In genomic region chr12:57473886-57474285, GRCh38 we compare ENCODE assay signal across 25 cellular contexts. TPM values are rescaled to one million over a fixed set of nuclear protein-coding genes. Genes with fewer than 3 reads are reported as not detected.
DNase-seq lines count a peak whose midpoint lies in the region; ATAC-seq and TF ChIP-seq lines count a peak whose summit lies in the region.
"Had no signal": no experiment of that assay in that cellular context is flagged by ENCODE, and none has a peak within 500 bp of the region (broad histone marks: within the 10 kb centered on the region; RNA-seq: fewer than 3 reads in every experiment).

No MANE protein-coding gene starts in this region.

- H3K36me3 ChIP-seq in SJSA1 (peaks cover 40% of the 10 kb centered on the region), vagina (no peaks in the 10 kb centered on the region)
- H3K36me3 ChIP-seq: cardiac muscle cell had no signal

- H3K4me3 Mint-ChIP-seq in activated T-cell treated with anti-CD3 and anti-CD28 coated beads, Interleukin-2, amount 50 U/mL, for 4 hours, result peak overlapping the region; percentile 59
- no peak overlapping the region for H3K4me3 Mint-ChIP-seq in chondrocyte (ENCODE audit: unreplicated experiment)
- H3K4me3 Mint-ChIP-seq in stimulated activated effector memory CD8-positive, alpha-beta T cell treated with anti-CD3 and anti-CD28 coated beads, Interleukin-12 subunit alpha, Interleukin-12 subunit beta, amount 100 ng/mL, for 72 hours, result peak overlapping the region; percentile 86

- TF ChIP-seq CTCF in chondrocyte (IDR thresholded peaks at IDR 0.05) (no peak), vagina (IDR thresholded peaks at IDR 0.05) (no peak)

- no peaks in the 10 kb centered on the region for H3K9me3 Mint-ChIP-seq in activated T-cell treated with anti-CD3 and anti-CD28 coated beads, Interleukin-2, amount 50 U/mL, for 4 hours
- no peaks in the 10 kb centered on the region for H3K9me3 Mint-ChIP-seq in chondrocyte (ENCODE audit: low read depth)
- no peaks in the 10 kb centered on the region for H3K9me3 Mint-ChIP-seq in stimulated activated effector memory CD8-positive, alpha-beta T cell treated with anti-CD3 and anti-CD28 coated beads, Interleukin-12 subunit alpha, Interleukin-12 subunit beta, amount 100 ng/mL, for 72 hours
- H3K9me3 Mint-ChIP-seq: dendritic cell treated with granulocyte-macrophage colony-stimulating factor and Interleukin-4, amounts not matched to agents 40 ng/mL and 50 ng/mL, for 4 days had no signal

- H3K4me1 Mint-ChIP-seq in activated T-cell treated with anti-CD3 and anti-CD28 coated beads, Interleukin-2, amount 50 U/mL, for 4 hours (ENCODE audit: low read depth), result peaks cover 59% of the 10 kb centered on the region
- peaks cover 17% of the 10 kb centered on the region for H3K4me1 Mint-ChIP-seq in chondrocyte (ENCODE audit: low read depth)
- peaks cover 68% of the 10 kb centered on the region for H3K4me1 Mint-ChIP-seq in stimulated activated effector memory CD8-positive, alpha-beta T cell treated with anti-CD3 and anti-CD28 coated beads, Interleukin-12 subunit alpha, Interleukin-12 subunit beta, amount 100 ng/mL, for 72 hours

- WGBS in right cardiac atrium, result 88% methylated on average over 5 of the region's 5 CpGs

- peaks cover 20% of the 10 kb centered on the region for H3K36me3 Mint-ChIP-seq in activated T-cell treated with anti-CD3 and anti-CD28 coated beads, Interleukin-2, amount 50 U/mL, for 4 hours (ENCODE audit: insufficient read depth)
- H3K36me3 Mint-ChIP-seq in chondrocyte (ENCODE audit: low read depth), result no peaks in the 10 kb centered on the region
- peaks cover 91% of the 10 kb centered on the region for H3K36me3 Mint-ChIP-seq in stimulated activated effector memory CD8-positive, alpha-beta T cell treated with anti-CD3 and anti-CD28 coated beads, Interleukin-12 subunit alpha, Interleukin-12 subunit beta, amount 100 ng/mL, for 72 hours

- H3K27me3 ChIP-seq in SJSA1 (replicated peaks) (no peaks in the 10 kb centered on the region), vagina (peaks cover 12% of the 10 kb centered on the region), right cardiac atrium (ENCODE audit: control insufficient read depth, insufficient read depth) (no peaks in the 10 kb centered on the region)

- H3K27ac ChIP-seq in SJSA1, result no peak overlapping the region
- no peak overlapping the region for H3K27ac ChIP-seq in vagina
- H3K27ac ChIP-seq in right cardiac atrium (ENCODE audit: low read length), result no peak overlapping the region
- H3K27ac ChIP-seq: C4-2B, cardiac muscle cell had no signal

- H3K4me3 ChIP-seq in SJSA1, result no peak overlapping the region
- no peak overlapping the region for H3K4me3 ChIP-seq in vagina
- H3K4me3 ChIP-seq in right cardiac atrium (ENCODE audit: low read length), result no peak overlapping the region
- H3K4me3 ChIP-seq: cardiac muscle cell, lung had no signal

- no peak for TF ChIP-seq POLR2A in vagina (IDR thresholded peaks at IDR 0.05)

- no peak for DNase-seq in activated T-cell treated with anti-CD3 and anti-CD28 coated beads, Interleukin-2, amount 50 U/mL, for 4 hours
- no peak for DNase-seq in activated T-cell treated with anti-CD3 and anti-CD28 coated beads for 4 hours
- peak; percentile 74 to 94 for DNase-seq in SJSA1 (ENCODE audit: low read depth in 1 of 2, low spot score in 2 of 2)
- DNase-seq in chondrocyte (ENCODE audit: low spot score), result peak; percentile 2
- DNase-seq in stimulated activated effector memory CD8-positive, alpha-beta T cell treated with anti-CD3 and anti-CD28 coated beads, Interleukin-12 subunit alpha, Interleukin-12 subunit beta, amount 100 ng/mL, for 72 hours (ENCODE audit: low spot score in 2 of 2), result no peak
- no peak for DNase-seq in vagina (ENCODE audit: extremely low spot score in 2 of 2)
- DNase-seq in right cardiac atrium, result no peak
- DNase-seq: amygdala, DMS153, GOT3, Kasumi-1, kidney glomerular epithelial cell, NCI-H187 treated with DMSO at 0.1 percent for 48 hours, NCI-H2227 treated with DMSO at 0.1 percent for 48 hours, OCI-M1 had no signal

- intact Hi-C loops in vagina (cut with DNase I) (no loop called here), right cardiac atrium (cut with DNase I) (no loop called here)

- H3K27ac Mint-ChIP-seq in chondrocyte (ENCODE audit: unreplicated experiment), result no peak overlapping the region
- H3K27ac Mint-ChIP-seq in stimulated activated effector memory CD8-positive, alpha-beta T cell treated with anti-CD3 and anti-CD28 coated beads, Interleukin-12 subunit alpha, Interleukin-12 subunit beta, amount 100 ng/mL, for 72 hours, result peak overlapping the region; percentile 13

- ATAC-seq in activated T-cell treated with anti-CD3 and anti-CD28 coated beads, Interleukin-2, amount 50 U/mL, for 4 hours, result no peak
- no peak for ATAC-seq in stimulated activated effector memory CD8-positive, alpha-beta T cell treated with anti-CD3 and anti-CD28 coated beads, Interleukin-12 subunit alpha, Interleukin-12 subunit beta, amount 100 ng/mL, for 72 hours
- ATAC-seq in right cardiac atrium (no peak), HG03159 (IDR thresholded peaks at IDR 0.05; ENCODE audit: unreplicated experiment) (no peak)
- ATAC-seq: Right ventricle myocardium inferior had no signal

- peaks cover 19% of the 10 kb centered on the region for H3K4me1 ChIP-seq in SJSA1 (replicated peaks)
- H3K4me1 ChIP-seq in vagina, result peaks cover 18% of the 10 kb centered on the region
- no peaks in the 10 kb centered on the region for H3K4me1 ChIP-seq in right cardiac atrium (ENCODE audit: control insufficient read depth, insufficient read depth, low read length)

- H3K9me3 ChIP-seq in SJSA1 (replicated peaks), result peaks cover 3% of the 10 kb centered on the region; the same call in 1 of the 2 replicates
- H3K9me3 ChIP-seq in vagina, result no peaks in the 10 kb centered on the region
- no peaks in the 10 kb centered on the region for H3K9me3 ChIP-seq in right cardiac atrium (ENCODE audit: control insufficient read depth, low read length)

- no peaks in the 10 kb centered on the region for H3K27me3 Mint-ChIP-seq in activated T-cell treated with anti-CD3 and anti-CD28 coated beads, Interleukin-2, amount 50 U/mL, for 4 hours (ENCODE audit: low read depth)
- peaks cover 30% of the 10 kb centered on the region for H3K27me3 Mint-ChIP-seq in chondrocyte (ENCODE audit: low read depth)
- H3K27me3 Mint-ChIP-seq: dendritic cell treated with granulocyte-macrophage colony-stimulating factor and Interleukin-4, amounts not matched to agents 40 ng/mL and 50 ng/mL, for 4 days had no signal

RNA-seq across cellular contexts. Expression of gene ARHGAP9, which starts 5.8 kb away (rescaled TPM):
- 10 to 100 TPM; 54.5 to 64.6 (median 57.7) TPM for total RNA-seq in activated T-cell treated with anti-CD3 and anti-CD28 coated beads, Interleukin-2, amount 50 U/mL, for 4 hours
- 30.6 TPM in 2 replicates for total RNA-seq in SJSA1 (2014; rRNA removed; shearing (Covaris generic))
- total RNA-seq in chondrocyte, result 2.9 to 3.1 TPM in 2 of 3 replicates, not detected in the other
- total RNA-seq in vagina, result 28.7 TPM
- 10 to 100 TPM in 1 of 4 donors, 1 to 10 TPM in 3; 4.8 to 10.2 (median 7.5) TPM for total RNA-seq in right cardiac atrium
- 3.0 TPM for polyA plus RNA-seq in right cardiac atrium
- total RNA-seq: renal cortical epithelial cell had no signal
- polyA plus RNA-seq: cardiac muscle cell had no signal

RNA-seq across cellular contexts. Expression of gene MARS1, which starts 14.0 kb away (rescaled TPM):
- total RNA-seq in activated T-cell treated with anti-CD3 and anti-CD28 coated beads, Interleukin-2, amount 50 U/mL, for 4 hours, result 100 to 1,000 TPM; 505 to 565 (median 534) TPM
- 3,352 and 4,750 TPM in 2 replicates for total RNA-seq in SJSA1 (2014; rRNA removed; shearing (Covaris generic))
- total RNA-seq in chondrocyte, result 176 to 350 TPM (median 331 TPM) in 3 replicates
- total RNA-seq in vagina, result 71.2 TPM
- 10 to 100 TPM; 68.6 to 89.8 (median 72.8) TPM for total RNA-seq in right cardiac atrium
- polyA plus RNA-seq in right cardiac atrium, result 54.9 TPM

RNA-seq across cellular contexts. Expression of gene GLI1, which starts 14.3 kb away (rescaled TPM):
- 1 to 10 TPM in 1 of 3 donors, under 1 TPM in 2; 0.46 to 1.7 (median 0.65) TPM for total RNA-seq in activated T-cell treated with anti-CD3 and anti-CD28 coated beads, Interleukin-2, amount 50 U/mL, for 4 hours
- total RNA-seq in SJSA1 (2014; rRNA removed; shearing (Covaris generic)), result 225 and 323 TPM in 2 replicates
- total RNA-seq in chondrocyte (6.2 to 8.3 TPM (median 6.8 TPM) in 3 replicates), vagina (0.25 TPM), right cardiac atrium (1 to 10 TPM; 1.6 to 3.1 (median 2.5) TPM)
- polyA plus RNA-seq in right cardiac atrium, result 0.59 TPM

RNA-seq across cellular contexts. Expression of gene INHBE, which starts 18.8 kb away (rescaled TPM):
- under 1 TPM in 2 of 3 donors, not detected in 1; 0.24 to 0.27 TPM for total RNA-seq in activated T-cell treated with anti-CD3 and anti-CD28 coated beads, Interleukin-2, amount 50 U/mL, for 4 hours
- total RNA-seq in SJSA1 (2014; rRNA removed; shearing (Covaris generic)), result 2.2 and 2.5 TPM in 2 replicates
- total RNA-seq in chondrocyte (0.77 to 8.5 TPM (median 8.4 TPM) in 3 replicates), vagina (not detected), right cardiac atrium (not detected)
- not detected for polyA plus RNA-seq in right cardiac atrium
- total RNA-seq: glomerular endothelial cell, Right ventricle myocardium inferior, subcutaneous adipose tissue had no signal
- polyA plus RNA-seq: lung had no signal

RNA-seq across cellular contexts. Expression of gene INHBC, which starts 39.3 kb away (rescaled TPM):
- total RNA-seq in activated T-cell treated with anti-CD3 and anti-CD28 coated beads, Interleukin-2, amount 50 U/mL, for 4 hours, result under 1 TPM in 2 of 3 donors, not detected in 1; 0.14 to 0.15 TPM
- total RNA-seq in SJSA1 (2014; rRNA removed; shearing (Covaris generic)), result 0.18 and 0.88 TPM in 2 replicates
- not detected in 3 replicates for total RNA-seq in chondrocyte
- total RNA-seq in vagina, result not detected
- not detected for total RNA-seq in right cardiac atrium
- not detected for polyA plus RNA-seq in right cardiac atrium
- total RNA-seq: glomerular endothelial cell, lung, osteoblast, renal cortical epithelial cell, Right ventricle myocardium inferior, subcutaneous adipose tissue had no signal
- polyA plus RNA-seq: cardiac muscle cell had no signal

Comparison
In these comparisons a context has a peak if more than half of its experiments do, and no peak if none do; other contexts are left out.
1. DNase-seq: peak in SJSA1 (2 of 2) and chondrocyte (single experiment); none in activated T-cell treated with anti-CD3 and anti-CD28 coated beads, Interleukin-2, amount 50 U/mL, for 4 hours (single experiment), activated T-cell treated with anti-CD3 and anti-CD28 coated beads for 4 hours (single experiment), stimulated activated effector memory CD8-positive, alpha-beta T cell treated with anti-CD3 and anti-CD28 coated beads, Interleukin-12 subunit alpha, Interleukin-12 subunit beta, amount 100 ng/mL, for 72 hours (0 of 2), vagina (0 of 2) and right cardiac atrium (0 of 3).
2. RNA of gene GLI1, which starts 14.3 kb away (total RNA-seq): 225 to 323 TPM in SJSA1; 6.2 to 8.3 TPM in chondrocyte, 1.6 to 3.1 TPM in right cardiac atrium, 0.46 to 1.7 TPM in activated T-cell treated with anti-CD3 and anti-CD28 coated beads, Interleukin-2, amount 50 U/mL, for 4 hours and 0.25 TPM in vagina (single experiment); every median in the first group is over 10 times any median in the second.